ENCODE assay signal across 1 cellular context in genomic region chr20:4832469-4832868, GRCh38.
TF ChIP-seq lines count a peak whose summit lies in the region.

No MANE protein-coding gene starts in this region.

TF ChIP-seq in A549, 52 proteins besides CTCF, POLR2A, EP300 and RAD21 (continued from another document):
- no peak for TF ChIP-seq ELK1 (IDR thresholded peaks at IDR 0.05; ENCODE audit: low read depth, low read length)
- no peak for TF ChIP-seq ZFP36 (IDR thresholded peaks at IDR 0.05; ENCODE audit: borderline replicate concordance, partially characterized antibody)
- TF ChIP-seq CHD4 (IDR thresholded peaks at IDR 0.05; ENCODE audit: borderline replicate concordance), result no peak
- TF ChIP-seq CEBPB (IDR thresholded peaks at IDR 0.05), result no peak
- TF ChIP-seq RARB (CRISPR knock-in tag; IDR thresholded peaks at IDR 0.05), result no peak
- TF ChIP-seq HEYL (CRISPR knock-in tag; IDR thresholded peaks at IDR 0.05), result no peak
- TF ChIP-seq CHD2 (IDR thresholded peaks at IDR 0.05; ENCODE audit: low read length, partially characterized antibody), result no peak
- TF ChIP-seq FOSB (CRISPR knock-in tag; IDR thresholded peaks at IDR 0.05), result no peak
